32 cellular contexts compared by ENCODE assay signal in genomic region chr2:15346624-15347023, GRCh38.
"Had no signal": no experiment of that assay in that cellular context is flagged by ENCODE, and none has a peak within 500 bp of the region (broad histone marks: within the 10 kb centered on the region; RNA-seq: fewer than 3 reads in every experiment).

No MANE protein-coding gene starts in this region.

- H3K27ac ChIP-seq: ascending aorta, WERI-Rb-1 had no signal

- H3K9me3 ChIP-seq: ascending aorta had no signal

- DNase-seq: activated B cell treated with CpG ODN at 0.5 μM for 24 hours; activated CD4-positive, alpha-beta T cell treated with anti-CD3 and anti-CD28 coated beads for 48 hours; activated CD4-positive, alpha-beta T cell treated with anti-CD3 and anti-CD28 coated beads, Interleukin-2, amount 50 U/mL, for 1 hour; activated CD4-positive, alpha-beta T cell treated with anti-CD3 and anti-CD28 coated beads, Interleukin-2, amount 50 U/mL, for 48 hours; activated CD8-positive, alpha-beta memory T cell treated with anti-CD3 and anti-CD28 coated beads for 24 hours; activated CD8-positive, alpha-beta T cell treated with anti-CD3 and anti-CD28 coated beads for 36 hours; activated effector memory CD4-positive, alpha-beta T cell treated with anti-CD3 and anti-CD28 coated beads, Interleukin-2, amount 50 U/mL, for 16 hours; activated naive CD4-positive, alpha-beta T cell treated with anti-CD3 and anti-CD28 coated beads for 36 hours; activated naive CD8-positive, alpha-beta T cell treated with anti-CD3 and anti-CD28 coated beads, Interleukin-2, amount 10 ng/mL, durations not matched to agents 7 days and 5 days; activated T-cell treated with anti-CD3 and anti-CD28 coated beads, Interleukin-2, amount 50 U/mL, for 4 hours; caudate nucleus; cortex of kidney; dermis blood vessel endothelial cell; effector CD4-positive, alpha-beta T cell; effector memory CD8-positive, alpha-beta T cell; foreskin fibroblast; head of caudate nucleus; T-helper 1 cell; T-helper 17 cell; T1000; WERI-Rb-1 had no signal

- H3K4me3 ChIP-seq: ascending aorta had no signal

- H3K4me3 Mint-ChIP-seq: activated B cell treated with CpG ODN at 0.5 μM for 24 hours; activated CD8-positive, alpha-beta T cell treated with anti-CD3 and anti-CD28 coated beads for 36 hours; activated naive CD4-positive, alpha-beta T cell treated with anti-CD3 and anti-CD28 coated beads for 36 hours; activated naive CD8-positive, alpha-beta T cell treated with anti-CD3 and anti-CD28 coated beads, Interleukin-2, amount 10 ng/mL, durations not matched to agents 7 days and 5 days; activated T-cell treated with anti-CD3 and anti-CD28 coated beads, Interleukin-2, amount 50 U/mL, for 4 hours; activated T-helper 1 cell treated with anti-CD3 and anti-CD28 coated beads, Interleukin-12 subunit alpha, Interleukin-12 subunit beta, Interleukin-2, Interleukin-4 antibody, amounts not matched to agents 30 ng/mL and 10 ng/mL and 1 ng/mL, durations not matched to agents 14 hours and 24 hours and 36 hours; brain; effector memory CD8-positive, alpha-beta T cell; T-helper 17 cell; T-helper 2 cell treated with Interferon-gamma antibody and Interleukin-4, amounts not matched to agents 5 μg/mL and 100 μg/mL, for 36 hours had no signal

- H3K27me3 Mint-ChIP-seq: activated B cell treated with CpG ODN at 0.5 μM for 24 hours; activated CD8-positive, alpha-beta T cell treated with anti-CD3 and anti-CD28 coated beads for 36 hours; activated naive CD8-positive, alpha-beta T cell treated with anti-CD3 and anti-CD28 coated beads, Interleukin-2, amount 10 ng/mL, durations not matched to agents 7 days and 5 days; brain; effector memory CD8-positive, alpha-beta T cell; T-helper 17 cell had no signal

- ATAC-seq: activated CD4-positive, CD25-positive, alpha-beta regulatory T cell treated with anti-CD3 and anti-CD28 coated beads, Interleukin-2, amount 50 U/mL, for 24 hours; activated CD8-positive, alpha-beta T cell treated with anti-CD3 and anti-CD28 coated beads for 36 hours; activated naive CD4-positive, alpha-beta T cell treated with anti-CD3 and anti-CD28 coated beads, Interleukin-2, amount 50 U/mL, for 72 hours; activated T-cell treated with anti-CD3 and anti-CD28 coated beads, Interleukin-2, amount 50 U/mL, for 4 hours; effector memory CD8-positive, alpha-beta T cell; esophagus mucosa; T-helper 17 cell had no signal

- H3K9me3 Mint-ChIP-seq: effector memory CD8-positive, alpha-beta T cell had no signal

- H3K4me1 Mint-ChIP-seq: activated B cell treated with CpG ODN at 0.5 μM for 24 hours; activated naive CD8-positive, alpha-beta T cell treated with anti-CD3 and anti-CD28 coated beads, Interleukin-2, amount 10 ng/mL, durations not matched to agents 7 days and 5 days had no signal

- FAIRE-seq: colon, endothelial cell of umbilical vein, frontal cortex had no signal

- H3K4me1 ChIP-seq: ascending aorta had no signal

- H3K27me3 ChIP-seq: ascending aorta had no signal

- H3K27ac Mint-ChIP-seq: activated B cell treated with CpG ODN at 0.5 μM for 24 hours; activated CD8-positive, alpha-beta T cell treated with anti-CD3 and anti-CD28 coated beads for 36 hours; activated naive CD4-positive, alpha-beta T cell treated with anti-CD3 and anti-CD28 coated beads for 36 hours; activated naive CD4-positive, alpha-beta T cell treated with anti-CD3 and anti-CD28 coated beads, Interleukin-2, amount 50 U/mL, for 72 hours; activated naive CD8-positive, alpha-beta T cell treated with anti-CD3 and anti-CD28 coated beads, Interleukin-2, amount 10 ng/mL, durations not matched to agents 7 days and 5 days; activated T-helper 1 cell treated with anti-CD3 and anti-CD28 coated beads, Interleukin-12 subunit alpha, Interleukin-12 subunit beta, Interleukin-2, Interleukin-4 antibody, amounts not matched to agents 30 ng/mL and 10 ng/mL and 1 ng/mL, durations not matched to agents 14 hours and 24 hours and 36 hours; activated T-helper 2 cell treated with anti-CD3 and anti-CD28 coated beads, Interferon-gamma antibody, Interleukin-2, Interleukin-4, amounts not matched to agents 10 μg/mL and 5 μg/mL and 100 μg/mL, durations not matched to agents 14 hours and 24 hours and 36 hours; brain; effector memory CD8-positive, alpha-beta T cell; T-helper 17 cell; T-helper 2 cell treated with Interferon-gamma antibody and Interleukin-4, amounts not matched to agents 5 μg/mL and 100 μg/mL, for 36 hours had no signal
